1 cellular context compared by ENCODE assay signal in the genomic region with DNA sequence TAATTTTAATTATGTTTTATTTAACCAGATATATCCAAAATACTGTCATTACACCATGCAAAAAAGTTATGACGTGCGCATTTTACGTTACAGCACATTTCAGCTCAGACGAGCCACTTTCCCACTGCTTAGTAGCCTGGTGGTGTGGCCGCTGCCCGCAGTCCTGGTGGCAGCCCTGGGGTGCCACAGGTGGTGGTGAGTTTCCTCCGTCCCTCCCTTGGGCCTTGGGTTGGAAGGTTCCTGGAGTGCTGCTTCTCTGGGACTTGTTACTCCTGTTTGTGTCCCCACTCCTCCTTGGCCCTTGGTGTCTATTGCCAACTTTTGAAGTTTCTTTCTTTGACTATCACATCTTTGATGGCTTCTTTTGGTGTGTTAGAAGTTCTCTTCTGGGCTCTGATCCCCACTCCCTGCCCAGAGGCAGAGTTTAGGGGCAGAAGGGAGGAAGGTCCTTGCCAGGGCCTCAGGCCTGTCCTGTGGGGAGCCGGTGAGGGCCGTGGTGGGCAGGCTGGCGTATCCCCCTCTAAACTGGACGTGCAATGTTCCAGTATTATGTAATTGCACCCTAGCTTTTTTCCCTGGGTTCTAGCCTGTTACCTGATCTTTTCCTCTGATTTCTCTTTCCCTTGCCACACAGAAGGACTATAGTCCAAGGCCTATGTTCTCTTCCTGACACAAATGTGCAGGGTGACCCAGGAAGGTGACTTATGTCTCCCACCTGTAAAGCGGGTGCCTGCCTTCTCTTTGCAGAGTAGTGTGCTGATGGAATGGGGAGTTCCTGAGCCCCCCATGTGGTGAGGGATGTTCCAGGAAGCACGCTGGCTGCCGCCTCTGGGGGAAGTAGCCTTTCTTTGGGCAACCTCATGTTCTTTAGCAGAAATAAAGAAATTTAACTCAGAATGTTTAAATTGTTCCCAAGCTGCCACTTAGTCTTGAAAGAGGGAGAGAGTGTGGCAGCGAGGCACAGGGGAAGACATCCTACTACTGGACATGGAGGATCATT.
TF ChIP-seq lines count a peak whose summit lies in the region.

No MANE protein-coding gene starts in this region.

TF ChIP-seq in HepG2, 621 proteins besides CTCF, POLR2A, EP300 and RAD21 (continues in another document):
- TF ChIP-seq ZNF138 (CRISPR knock-in tag; IDR thresholded peaks at IDR 0.05; ENCODE audit: low read depth): no peak
- no peak for TF ChIP-seq REXO4 (CRISPR knock-in tag; IDR thresholded peaks at IDR 0.05; ENCODE audit: borderline replicate concordance)
- no peak for TF ChIP-seq ZNF260 (CRISPR knock-in tag; IDR thresholded peaks at IDR 0.05; ENCODE audit: borderline replicate concordance, low read depth)
- TF ChIP-seq NCOA2 (CRISPR knock-in tag; IDR thresholded peaks at IDR 0.05): no peak
- TF ChIP-seq MAFG (CRISPR knock-in tag; IDR thresholded peaks at IDR 0.05): no peak
- TF ChIP-seq ELF3 (CRISPR knock-in tag; IDR thresholded peaks at IDR 0.05): peak; percentile 8; the same call in 1 of the 2 replicates
- TF ChIP-seq JUND (CRISPR knock-in tag; IDR thresholded peaks at IDR 0.05): no peak
- TF ChIP-seq, protein P1, sequence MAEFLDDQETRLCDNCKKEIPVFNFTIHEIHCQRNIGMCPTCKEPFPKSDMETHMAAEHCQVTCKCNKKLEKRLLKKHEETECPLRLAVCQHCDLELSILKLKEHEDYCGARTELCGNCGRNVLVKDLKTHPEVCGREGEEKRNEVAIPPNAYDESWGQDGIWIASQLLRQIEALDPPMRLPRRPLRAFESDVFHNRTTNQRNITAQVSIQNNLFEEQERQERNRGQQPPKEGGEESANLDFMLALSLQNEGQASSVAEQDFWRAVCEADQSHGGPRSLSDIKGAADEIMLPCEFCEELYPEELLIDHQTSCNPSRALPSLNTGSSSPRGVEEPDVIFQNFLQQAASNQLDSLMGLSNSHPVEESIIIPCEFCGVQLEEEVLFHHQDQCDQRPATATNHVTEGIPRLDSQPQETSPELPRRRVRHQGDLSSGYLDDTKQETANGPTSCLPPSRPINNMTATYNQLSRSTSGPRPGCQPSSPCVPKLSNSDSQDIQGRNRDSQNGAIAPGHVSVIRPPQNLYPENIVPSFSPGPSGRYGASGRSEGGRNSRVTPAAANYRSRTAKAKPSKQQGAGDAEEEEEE (CRISPR knock-in tag; IDR thresholded peaks at IDR 0.05; ENCODE audit: borderline replicate concordance): no peak
- TF ChIP-seq ZNF883 (CRISPR knock-in tag; IDR thresholded peaks at IDR 0.05; ENCODE audit: not compliant biosample characterization): no peak
- TF ChIP-seq, protein P2, sequence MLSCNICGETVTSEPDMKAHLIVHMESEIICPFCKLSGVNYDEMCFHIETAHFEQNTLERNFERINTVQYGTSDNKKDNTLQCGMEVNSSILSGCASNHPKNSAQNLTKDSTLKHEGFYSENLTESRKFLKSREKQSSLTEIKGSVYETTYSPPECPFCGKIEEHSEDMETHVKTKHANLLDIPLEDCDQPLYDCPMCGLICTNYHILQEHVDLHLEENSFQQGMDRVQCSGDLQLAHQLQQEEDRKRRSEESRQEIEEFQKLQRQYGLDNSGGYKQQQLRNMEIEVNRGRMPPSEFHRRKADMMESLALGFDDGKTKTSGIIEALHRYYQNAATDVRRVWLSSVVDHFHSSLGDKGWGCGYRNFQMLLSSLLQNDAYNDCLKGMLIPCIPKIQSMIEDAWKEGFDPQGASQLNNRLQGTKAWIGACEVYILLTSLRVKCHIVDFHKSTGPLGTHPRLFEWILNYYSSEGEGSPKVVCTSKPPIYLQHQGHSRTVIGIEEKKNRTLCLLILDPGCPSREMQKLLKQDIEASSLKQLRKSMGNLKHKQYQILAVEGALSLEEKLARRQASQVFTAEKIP (CRISPR knock-in tag; IDR thresholded peaks at IDR 0.05; ENCODE audit: borderline replicate concordance): no peak
- no peak for TF ChIP-seq ZBTB3 (CRISPR knock-in tag; IDR thresholded peaks at IDR 0.05; ENCODE audit: borderline replicate concordance, low read depth)
- 0 out of 2 replicates have a peak, but pooled peaks have one; percentile 36 for TF ChIP-seq ZFX (CRISPR knock-in tag; IDR thresholded peaks at IDR 0.05; ENCODE audit: low read depth)
- TF ChIP-seq, protein P3, sequence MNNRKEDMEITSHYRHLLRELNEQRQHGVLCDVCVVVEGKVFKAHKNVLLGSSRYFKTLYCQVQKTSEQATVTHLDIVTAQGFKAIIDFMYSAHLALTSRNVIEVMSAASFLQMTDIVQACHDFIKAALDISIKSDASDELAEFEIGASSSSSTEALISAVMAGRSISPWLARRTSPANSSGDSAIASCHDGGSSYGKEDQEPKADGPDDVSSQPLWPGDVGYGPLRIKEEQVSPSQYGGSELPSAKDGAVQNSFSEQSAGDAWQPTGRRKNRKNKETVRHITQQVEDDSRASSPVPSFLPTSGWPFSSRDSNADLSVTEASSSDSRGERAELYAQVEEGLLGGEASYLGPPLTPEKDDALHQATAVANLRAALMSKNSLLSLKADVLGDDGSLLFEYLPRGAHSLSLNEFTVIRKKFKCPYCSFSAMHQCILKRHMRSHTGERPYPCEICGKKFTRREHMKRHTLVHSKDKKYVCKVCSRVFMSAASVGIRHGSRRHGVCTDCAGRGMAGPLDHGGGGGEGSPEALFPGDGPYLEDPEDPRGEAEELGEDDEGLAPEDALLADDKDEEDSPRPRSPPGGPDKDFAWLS (CRISPR knock-in tag; IDR thresholded peaks at IDR 0.05; ENCODE audit: borderline replicate concordance): no peak
- no peak for TF ChIP-seq SOX6 (IDR thresholded peaks at IDR 0.05)
- TF ChIP-seq SOX6 (CRISPR knock-in tag; IDR thresholded peaks at IDR 0.05): 0 out of 2 replicates have a peak, but pooled peaks have one; percentile 5
- TF ChIP-seq, protein P4, sequence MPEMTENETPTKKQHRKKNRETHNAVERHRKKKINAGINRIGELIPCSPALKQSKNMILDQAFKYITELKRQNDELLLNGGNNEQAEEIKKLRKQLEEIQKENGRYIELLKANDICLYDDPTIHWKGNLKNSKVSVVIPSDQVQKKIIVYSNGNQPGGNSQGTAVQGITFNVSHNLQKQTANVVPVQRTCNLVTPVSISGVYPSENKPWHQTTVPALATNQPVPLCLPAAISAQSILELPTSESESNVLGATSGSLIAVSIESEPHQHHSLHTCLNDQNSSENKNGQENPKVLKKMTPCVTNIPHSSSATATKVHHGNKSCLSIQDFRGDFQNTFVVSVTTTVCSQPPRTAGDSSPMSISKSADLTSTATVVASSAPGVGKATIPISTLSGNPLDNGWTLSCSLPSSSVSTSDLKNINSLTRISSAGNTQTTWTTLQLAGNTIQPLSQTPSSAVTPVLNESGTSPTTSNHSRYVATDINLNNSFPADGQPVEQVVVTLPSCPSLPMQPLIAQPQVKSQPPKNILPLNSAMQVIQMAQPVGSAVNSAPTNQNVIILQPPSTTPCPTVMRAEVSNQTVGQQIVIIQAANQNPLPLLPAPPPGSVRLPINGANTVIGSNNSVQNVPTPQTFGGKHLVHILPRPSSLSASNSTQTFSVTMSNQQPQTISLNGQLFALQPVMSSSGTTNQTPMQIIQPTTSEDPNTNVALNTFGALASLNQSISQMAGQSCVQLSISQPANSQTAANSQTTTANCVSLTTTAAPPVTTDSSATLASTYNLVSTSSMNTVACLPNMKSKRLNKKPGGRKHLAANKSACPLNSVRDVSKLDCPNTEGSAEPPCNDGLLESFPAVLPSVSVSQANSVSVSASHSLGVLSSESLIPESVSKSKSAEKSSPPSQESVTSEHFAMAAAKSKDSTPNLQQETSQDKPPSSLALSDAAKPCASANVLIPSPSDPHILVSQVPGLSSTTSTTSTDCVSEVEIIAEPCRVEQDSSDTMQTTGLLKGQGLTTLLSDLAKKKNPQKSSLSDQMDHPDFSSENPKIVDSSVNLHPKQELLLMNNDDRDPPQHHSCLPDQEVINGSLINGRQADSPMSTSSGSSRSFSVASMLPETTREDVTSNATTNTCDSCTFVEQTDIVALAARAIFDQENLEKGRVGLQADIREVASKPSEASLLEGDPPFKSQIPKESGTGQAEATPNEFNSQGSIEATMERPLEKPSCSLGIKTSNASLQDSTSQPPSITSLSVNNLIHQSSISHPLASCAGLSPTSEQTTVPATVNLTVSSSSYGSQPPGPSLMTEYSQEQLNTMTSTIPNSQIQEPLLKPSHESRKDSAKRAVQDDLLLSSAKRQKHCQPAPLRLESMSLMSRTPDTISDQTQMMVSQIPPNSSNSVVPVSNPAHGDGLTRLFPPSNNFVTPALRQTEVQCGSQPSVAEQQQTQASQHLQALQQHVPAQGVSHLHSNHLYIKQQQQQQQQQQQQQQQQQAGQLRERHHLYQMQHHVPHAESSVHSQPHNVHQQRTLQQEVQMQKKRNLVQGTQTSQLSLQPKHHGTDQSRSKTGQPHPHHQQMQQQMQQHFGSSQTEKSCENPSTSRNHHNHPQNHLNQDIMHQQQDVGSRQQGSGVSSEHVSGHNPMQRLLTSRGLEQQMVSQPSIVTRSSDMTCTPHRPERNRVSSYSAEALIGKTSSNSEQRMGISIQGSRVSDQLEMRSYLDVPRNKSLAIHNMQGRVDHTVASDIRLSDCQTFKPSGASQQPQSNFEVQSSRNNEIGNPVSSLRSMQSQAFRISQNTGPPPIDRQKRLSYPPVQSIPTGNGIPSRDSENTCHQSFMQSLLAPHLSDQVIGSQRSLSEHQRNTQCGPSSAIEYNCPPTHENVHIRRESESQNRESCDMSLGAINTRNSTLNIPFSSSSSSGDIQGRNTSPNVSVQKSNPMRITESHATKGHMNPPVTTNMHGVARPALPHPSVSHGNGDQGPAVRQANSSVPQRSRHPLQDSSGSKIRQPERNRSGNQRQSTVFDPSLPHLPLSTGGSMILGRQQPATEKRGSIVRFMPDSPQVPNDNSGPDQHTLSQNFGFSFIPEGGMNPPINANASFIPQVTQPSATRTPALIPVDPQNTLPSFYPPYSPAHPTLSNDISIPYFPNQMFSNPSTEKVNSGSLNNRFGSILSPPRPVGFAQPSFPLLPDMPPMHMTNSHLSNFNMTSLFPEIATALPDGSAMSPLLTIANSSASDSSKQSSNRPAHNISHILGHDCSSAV (CRISPR knock-in tag; IDR thresholded peaks at IDR 0.05; ENCODE audit: borderline replicate concordance): no peak
- no peak for TF ChIP-seq ZNF451 (CRISPR knock-in tag; IDR thresholded peaks at IDR 0.05)
- peak; percentile 43 for TF ChIP-seq SAP130 (CRISPR knock-in tag; IDR thresholded peaks at IDR 0.05; ENCODE audit: low read depth)
- no peak for TF ChIP-seq ZNF441 (CRISPR knock-in tag; IDR thresholded peaks at IDR 0.05; ENCODE audit: borderline replicate concordance)
- no peak for TF ChIP-seq HDAC6 (IDR thresholded peaks at IDR 0.05; ENCODE audit: low read depth, low read length)
- peak; percentile 61 for TF ChIP-seq HNF4A (CRISPR knock-in tag; IDR thresholded peaks at IDR 0.05)
- TF ChIP-seq FLYWCH1 (CRISPR knock-in tag; IDR thresholded peaks at IDR 0.05): no peak
- TF ChIP-seq, protein P5, sequence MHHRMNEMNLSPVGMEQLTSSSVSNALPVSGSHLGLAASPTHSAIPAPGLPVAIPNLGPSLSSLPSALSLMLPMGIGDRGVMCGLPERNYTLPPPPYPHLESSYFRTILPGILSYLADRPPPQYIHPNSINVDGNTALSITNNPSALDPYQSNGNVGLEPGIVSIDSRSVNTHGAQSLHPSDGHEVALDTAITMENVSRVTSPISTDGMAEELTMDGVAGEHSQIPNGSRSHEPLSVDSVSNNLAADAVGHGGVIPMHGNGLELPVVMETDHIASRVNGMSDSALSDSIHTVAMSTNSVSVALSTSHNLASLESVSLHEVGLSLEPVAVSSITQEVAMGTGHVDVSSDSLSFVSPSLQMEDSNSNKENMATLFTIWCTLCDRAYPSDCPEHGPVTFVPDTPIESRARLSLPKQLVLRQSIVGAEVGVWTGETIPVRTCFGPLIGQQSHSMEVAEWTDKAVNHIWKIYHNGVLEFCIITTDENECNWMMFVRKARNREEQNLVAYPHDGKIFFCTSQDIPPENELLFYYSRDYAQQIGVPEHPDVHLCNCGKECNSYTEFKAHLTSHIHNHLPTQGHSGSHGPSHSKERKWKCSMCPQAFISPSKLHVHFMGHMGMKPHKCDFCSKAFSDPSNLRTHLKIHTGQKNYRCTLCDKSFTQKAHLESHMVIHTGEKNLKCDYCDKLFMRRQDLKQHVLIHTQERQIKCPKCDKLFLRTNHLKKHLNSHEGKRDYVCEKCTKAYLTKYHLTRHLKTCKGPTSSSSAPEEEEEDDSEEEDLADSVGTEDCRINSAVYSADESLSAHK (CRISPR knock-in tag; IDR thresholded peaks at IDR 0.05; ENCODE audit: borderline replicate concordance): no peak
- no peak for TF ChIP-seq RFXAP (CRISPR knock-in tag; IDR thresholded peaks at IDR 0.05; ENCODE audit: borderline replicate concordance)
- TF ChIP-seq WIZ (CRISPR knock-in tag; IDR thresholded peaks at IDR 0.05): no peak
- TF ChIP-seq ZNF598 (CRISPR knock-in tag; IDR thresholded peaks at IDR 0.05; ENCODE audit: borderline replicate concordance): no peak
- TF ChIP-seq ZNF543 (CRISPR knock-in tag; IDR thresholded peaks at IDR 0.05): no peak
- TF ChIP-seq, protein P6, sequence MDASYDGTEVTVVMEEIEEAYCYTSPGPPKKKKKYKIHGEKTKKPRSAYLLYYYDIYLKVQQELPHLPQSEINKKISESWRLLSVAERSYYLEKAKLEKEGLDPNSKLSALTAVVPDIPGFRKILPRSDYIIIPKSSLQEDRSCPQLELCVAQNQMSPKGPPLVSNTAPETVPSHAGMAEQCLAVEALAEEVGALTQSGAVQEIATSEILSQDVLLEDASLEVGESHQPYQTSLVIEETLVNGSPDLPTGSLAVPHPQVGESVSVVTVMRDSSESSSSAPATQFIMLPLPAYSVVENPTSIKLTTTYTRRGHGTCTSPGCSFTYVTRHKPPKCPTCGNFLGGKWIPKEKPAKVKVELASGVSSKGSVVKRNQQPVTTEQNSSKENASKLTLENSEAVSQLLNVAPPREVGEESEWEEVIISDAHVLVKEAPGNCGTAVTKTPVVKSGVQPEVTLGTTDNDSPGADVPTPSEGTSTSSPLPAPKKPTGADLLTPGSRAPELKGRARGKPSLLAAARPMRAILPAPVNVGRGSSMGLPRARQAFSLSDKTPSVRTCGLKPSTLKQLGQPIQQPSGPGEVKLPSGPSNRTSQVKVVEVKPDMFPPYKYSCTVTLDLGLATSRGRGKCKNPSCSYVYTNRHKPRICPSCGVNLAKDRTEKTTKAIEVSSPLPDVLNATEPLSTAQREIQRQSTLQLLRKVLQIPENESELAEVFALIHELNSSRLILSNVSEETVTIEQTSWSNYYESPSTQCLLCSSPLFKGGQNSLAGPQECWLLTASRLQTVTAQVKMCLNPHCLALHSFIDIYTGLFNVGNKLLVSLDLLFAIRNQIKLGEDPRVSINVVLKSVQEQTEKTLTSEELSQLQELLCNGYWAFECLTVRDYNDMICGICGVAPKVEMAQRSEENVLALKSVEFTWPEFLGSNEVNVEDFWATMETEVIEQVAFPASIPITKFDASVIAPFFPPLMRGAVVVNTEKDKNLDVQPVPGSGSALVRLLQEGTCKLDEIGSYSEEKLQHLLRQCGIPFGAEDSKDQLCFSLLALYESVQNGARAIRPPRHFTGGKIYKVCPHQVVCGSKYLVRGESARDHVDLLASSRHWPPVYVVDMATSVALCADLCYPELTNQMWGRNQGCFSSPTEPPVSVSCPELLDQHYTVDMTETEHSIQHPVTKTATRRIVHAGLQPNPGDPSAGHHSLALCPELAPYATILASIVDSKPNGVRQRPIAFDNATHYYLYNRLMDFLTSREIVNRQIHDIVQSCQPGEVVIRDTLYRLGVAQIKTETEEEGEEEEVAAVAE (CRISPR knock-in tag; IDR thresholded peaks at IDR 0.05; ENCODE audit: borderline replicate concordance): no peak
- peak; percentile 25; the same call in 1 of the 2 replicates for TF ChIP-seq GATAD2A (CRISPR knock-in tag; IDR thresholded peaks at IDR 0.05)
- TF ChIP-seq IRF2 (CRISPR knock-in tag; IDR thresholded peaks at IDR 0.05): no peak
- TF ChIP-seq, protein P7, sequence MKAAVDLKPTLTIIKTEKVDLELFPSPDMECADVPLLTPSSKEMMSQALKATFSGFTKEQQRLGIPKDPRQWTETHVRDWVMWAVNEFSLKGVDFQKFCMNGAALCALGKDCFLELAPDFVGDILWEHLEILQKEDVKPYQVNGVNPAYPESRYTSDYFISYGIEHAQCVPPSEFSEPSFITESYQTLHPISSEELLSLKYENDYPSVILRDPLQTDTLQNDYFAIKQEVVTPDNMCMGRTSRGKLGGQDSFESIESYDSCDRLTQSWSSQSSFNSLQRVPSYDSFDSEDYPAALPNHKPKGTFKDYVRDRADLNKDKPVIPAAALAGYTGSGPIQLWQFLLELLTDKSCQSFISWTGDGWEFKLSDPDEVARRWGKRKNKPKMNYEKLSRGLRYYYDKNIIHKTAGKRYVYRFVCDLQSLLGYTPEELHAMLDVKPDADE (CRISPR knock-in tag; IDR thresholded peaks at IDR 0.05): no peak
